ENCODE assay signal across 17 cellular contexts in genomic region chr1:7972285-7972684, GRCh38. TPM values are rescaled to one million over a fixed set of nuclear protein-coding genes. Genes with fewer than 3 reads are reported as not detected.
DNase-seq lines count a peak whose midpoint lies in the region; ATAC-seq and TF ChIP-seq lines count a peak whose summit lies in the region.
"Had no signal": no experiment of that assay in that cellular context is flagged by ENCODE, and none has a peak within 500 bp of the region (broad histone marks: within the 10 kb centered on the region; RNA-seq: fewer than 3 reads in every experiment).

No MANE protein-coding gene starts in this region.

- no peak for TF ChIP-seq CTCF in RWPE1 (conservative IDR thresholded peaks at IDR 0.05; ENCODE audit: low read depth)
- no peak for TF ChIP-seq CTCF in thyroid gland (IDR thresholded peaks at IDR 0.05)

- CTCF ChIA-PET in RWPE1 (lab: Yijun Ruan, JAX): no interaction called here

- 95 to 97% methylated on average over 5 of the region's 5 CpGs for WGBS in thyroid gland, 2 donors

- peak overlapping the region; percentile 57 for H3K27ac ChIP-seq in RWPE1
- peak overlapping the region; percentile 63 to 87 (median 75) for H3K27ac ChIP-seq in thyroid gland

- TF ChIP-seq POLR2A in thyroid gland (IDR thresholded peaks at IDR 0.05): no peak

- no peak for DNase-seq in activated naive CD4-positive, alpha-beta T cell treated with Interleukin-2 at 50 U/mL for 16 hours
- DNase-seq in RWPE1 (ENCODE audit: low spot score) (no peak), thyroid gland (no peak), activated gamma-delta T cell (lab: John Stamatoyannopoulos, UW) (no peak)
- DNase-seq: BE2C; C1 segment of cervical spinal cord; Caco-2; CD4-positive, alpha-beta T cell; DMS153; DMS79; GF-D8; H9; IMR-90 had no signal

- peaks cover 20% of the 10 kb centered on the region for H3K4me1 Mint-ChIP-seq in activated naive CD4-positive, alpha-beta T cell treated with anti-CD3 and anti-CD28 coated beads, Interleukin-2, amount 50 U/mL, for 24 hours

- intact Hi-C loops in thyroid gland (cut with DNase I): no loop called here

- POLR2A ChIA-PET in RWPE1 (lab: Yijun Ruan, JAX; ENCODE audit: low non-redundant PET): no interaction called here

- ATAC-seq in HG03378 (IDR thresholded peaks at IDR 0.05; ENCODE audit: unreplicated experiment): no peak
- ATAC-seq: K562 had no signal

- H3K27ac Mint-ChIP-seq in activated naive CD4-positive, alpha-beta T cell treated with anti-CD3 and anti-CD28 coated beads, Interleukin-2, amount 50 U/mL, for 24 hours: peak overlapping the region; percentile 30
- H3K27ac Mint-ChIP-seq: CD4-positive, alpha-beta T cell; H9 had no signal

- no peaks in the 10 kb centered on the region for H3K27me3 ChIP-seq in thyroid gland
- H3K27me3 ChIP-seq: BE2C had no signal

- H3K36me3 Mint-ChIP-seq in activated naive CD4-positive, alpha-beta T cell treated with anti-CD3 and anti-CD28 coated beads, Interleukin-2, amount 50 U/mL, for 24 hours: peaks cover 8% of the 10 kb centered on the region

- H3K9me3 ChIP-seq in thyroid gland: no peaks in the 10 kb centered on the region
- H3K9me3 ChIP-seq: BE2C, Caco-2 had no signal

- H3K27me3 Mint-ChIP-seq in activated naive CD4-positive, alpha-beta T cell treated with anti-CD3 and anti-CD28 coated beads, Interleukin-2, amount 50 U/mL, for 24 hours: no peaks in the 10 kb centered on the region
- H3K27me3 Mint-ChIP-seq: CD4-positive, alpha-beta T cell had no signal

- no peaks in the 10 kb centered on the region for H3K9me3 Mint-ChIP-seq in activated naive CD4-positive, alpha-beta T cell treated with anti-CD3 and anti-CD28 coated beads, Interleukin-2, amount 50 U/mL, for 24 hours
- H3K9me3 Mint-ChIP-seq: CD4-positive, alpha-beta T cell; H9 had no signal

- peaks cover 18 to 30% of the 10 kb centered on the region in 2 donors for H3K4me1 ChIP-seq in thyroid gland
- H3K4me1 ChIP-seq: BE2C, Caco-2 had no signal

- no peak overlapping the region for H3K4me3 ChIP-seq in thyroid gland (replicated peaks in 1 of 3)
- H3K4me3 ChIP-seq: K562 had no signal

- no peak overlapping the region for H3K4me3 Mint-ChIP-seq in activated naive CD4-positive, alpha-beta T cell treated with anti-CD3 and anti-CD28 coated beads, Interleukin-2, amount 50 U/mL, for 24 hours
- H3K4me3 Mint-ChIP-seq: CD4-positive, alpha-beta T cell; H9 had no signal

- peaks cover 33% of the 10 kb centered on the region in 2 donors for H3K36me3 ChIP-seq in thyroid gland

RNA-seq across cellular contexts. Expression of gene PARK7, which starts 10.8 kb away (rescaled TPM):
- 100 to 1,000 TPM; 222 to 327 (median 257) TPM for total RNA-seq in thyroid gland

RNA-seq across cellular contexts. Expression of gene TNFRSF9, which starts 31.6 kb away (rescaled TPM):
- total RNA-seq in thyroid gland: under 1 TPM in 1 of 4 donors, not detected in 3; 0.10 TPM
- total RNA-seq: H1, H9 had no signal

RNA-seq across cellular contexts. Expression of gene ERRFI1, which starts 53.8 kb away (rescaled TPM):
- total RNA-seq in thyroid gland: 100 to 1,000 TPM in 2 of 4 donors, 10 to 100 TPM in 2; 59.9 to 133 (median 85.0) TPM
